ENCODE assay signal across 8 cellular contexts in genomic region chr1:16078925-16079656, GRCh38. TPM values are rescaled to one million over a fixed set of nuclear protein-coding genes. Genes with fewer than 3 reads are reported as not detected.
DNase-seq lines count a peak whose midpoint lies in the region; ATAC-seq, FAIRE-seq and TF ChIP-seq lines count a peak whose summit lies in the region.

No MANE protein-coding gene starts in this region.

- H3K4me3 ChIP-seq in NB4 (ENCODE audit: low read depth, low read length), result no peak overlapping the region
- no peak overlapping the region for H3K4me3 ChIP-seq in pancreas
- H3K4me3 ChIP-seq in thyroid gland (replicated peaks in 1 of 3), result no peak overlapping the region

- H3K27ac ChIP-seq in 22Rv1, result peak overlapping the region; percentile 20; the same call in 1 of the 2 replicates
- H3K27ac ChIP-seq in pancreas, result no peak overlapping the region
- H3K27ac ChIP-seq in thyroid gland, result no peak overlapping the region

- H3K9me3 ChIP-seq in pancreas (no peaks in the 10 kb centered on the region), thyroid gland (no peaks in the 10 kb centered on the region)

- DNase-seq in NB4 (ENCODE audit: low read depth) (peak; percentile 69), SK-N-DZ (ENCODE audit: low spot score) (peak; percentile 67), foreskin melanocyte (peak; percentile 60), pancreas (peak; percentile 72 to 86 (median 80)), thyroid gland (peak; percentile 82 to 84)
- peak; percentile 65 for DNase-seq in activated gamma-delta T cell treated with anti-CD3 and anti-CD28 coated beads, Interleukin-2, amount 50 U/mL, for 16 hours (ENCODE audit: low read depth)

- intact Hi-C loops in pancreas (cut with DNase I), result loop anchor here (5.0 to 10.0 kb wide), 3 partner anchors 113 to 283 kb away; no protein-coding TSS in a partner anchor
- intact Hi-C loops in thyroid gland (cut with DNase I), result loop anchor here (5.0 kb wide), 1 partner anchor 283 kb away; no protein-coding TSS in a partner anchor

- WGBS in pancreas, 2 donors, result 30 to 33% methylated on average over 10 of the region's 10 CpGs
- WGBS in thyroid gland, 2 donors, result 33 to 36% methylated on average over 8 to 10 of the region's 10 CpGs

- H3K27me3 ChIP-seq in pancreas (no peaks in the 10 kb centered on the region), thyroid gland (no peaks in the 10 kb centered on the region)

- peak; percentile 87 for TF ChIP-seq CTCF in 22Rv1 (IDR thresholded peaks at IDR 0.05)
- peak; percentile 86 for TF ChIP-seq CTCF in NB4 (IDR thresholded peaks at IDR 0.05; ENCODE audit: low read depth, low read length)
- TF ChIP-seq CTCF in pancreas (IDR thresholded peaks at IDR 0.05), result peak; percentile 69 to 86 (median 82)
- TF ChIP-seq CTCF in thyroid gland (IDR thresholded peaks at IDR 0.05), result peak; percentile 69 to 97 (median 92)

- ATAC-seq in GM18511 (IDR thresholded peaks at IDR 0.05; ENCODE audit: unreplicated experiment) (peak; percentile 87), pancreas (peak; percentile 65 to 87 (median 83))

- TF ChIP-seq POLR2A in NB4 (IDR thresholded peaks at IDR 0.05; ENCODE audit: extremely low read depth, insufficient read length), result no peak
- TF ChIP-seq POLR2A in thyroid gland (IDR thresholded peaks at IDR 0.05), result no peak

- FAIRE-seq in pancreas (lab: Jason Lieb, UNC), result no peak

- no peaks in the 10 kb centered on the region for H3K36me3 ChIP-seq in pancreas
- no peaks in the 10 kb centered on the region for H3K36me3 ChIP-seq in thyroid gland

- no peaks in the 10 kb centered on the region for H3K4me1 ChIP-seq in pancreas
- peaks cover under 1 to 42% of the 10 kb centered on the region in 2 donors for H3K4me1 ChIP-seq in thyroid gland

RNA-seq across cellular contexts. Expression of gene FAM131C, which starts 5.6 kb away (rescaled TPM):
- 0.13 TPM in 1 of 2 replicates, not detected in the other for polyA plus RNA-seq in SK-N-DZ (2014; cell fraction: cytosol; rRNA removed)
- polyA plus RNA-seq in SK-N-DZ (2014; cell fraction: nucleus; rRNA removed), result not detected in 2 replicates
- total RNA-seq in pancreas (1 to 10 TPM in 3 of 6 donors, under 1 TPM in 3; 0.31 to 1.9 (median 1.2) TPM), thyroid gland (1 to 10 TPM in 3 of 4 donors, under 1 TPM in 1; 0.42 to 2.7 (median 1.5) TPM)
- polyA plus RNA-seq in pancreas, result 10 to 100 TPM in 1 of 2 donors, 1 to 10 TPM in 1; 5.9 to 13.5 TPM

RNA-seq across cellular contexts. Expression of gene CLCNKB, which starts 35.5 kb away (rescaled TPM):
- polyA plus RNA-seq in SK-N-DZ (2014; cell fraction: cytosol; rRNA removed), result 0.65 TPM in 1 of 2 replicates, not detected in the other
- polyA plus RNA-seq in SK-N-DZ (2014; cell fraction: nucleus; rRNA removed), result 0.12 TPM in 1 of 2 replicates, not detected in the other
- total RNA-seq in pancreas (1 to 10 TPM in 1 of 6 donors, under 1 TPM in 5; 0.54 to 1.6 (median 0.74) TPM), thyroid gland (10 to 100 TPM in 3 of 4 donors, 1 to 10 TPM in 1; 7.1 to 42.2 (median 15.4) TPM)
- 1 to 10 TPM; 1.5 to 1.7 TPM for polyA plus RNA-seq in pancreas

RNA-seq across cellular contexts. Expression of gene CLCNKA, which starts 57.3 kb away (rescaled TPM):
- not detected in 2 replicates for polyA plus RNA-seq in SK-N-DZ (2014; cell fraction: cytosol; rRNA removed)
- not detected in 2 replicates for polyA plus RNA-seq in SK-N-DZ (2014; cell fraction: nucleus; rRNA removed)
- total RNA-seq in pancreas (1 to 10 TPM in 3 of 6 donors, under 1 TPM in 3; 0.67 to 2.9 (median 1.2) TPM), thyroid gland (10 to 100 TPM in 2 of 4 donors, 1 to 10 TPM in 2; 3.9 to 27.1 (median 16.1) TPM)
- 1 to 10 TPM; 5.4 to 9.3 TPM for polyA plus RNA-seq in pancreas
